Comparison of ENCODE assay signal across 2 cellular contexts in genomic region chr7:64636386-64636785, GRCh38.
TF ChIP-seq lines count a peak whose summit lies in the region.

No MANE protein-coding gene starts in this region.

TF ChIP-seq in SK-N-SH, 30 proteins besides CTCF, POLR2A, EP300 and RAD21 (continued from another document):
- TF ChIP-seq ZBTB33 (IDR thresholded peaks at IDR 0.05; ENCODE audit: borderline replicate concordance, low read depth) = no peak
- no peak for TF ChIP-seq RCOR1 (IDR thresholded peaks at IDR 0.05; ENCODE audit: low read length)
- TF ChIP-seq IRF3 (IDR thresholded peaks at IDR 0.05; ENCODE audit: low read depth, low read length) = no peak
- TF ChIP-seq FOXJ3 (CRISPR knock-in tag; IDR thresholded peaks at IDR 0.05) = no peak
- no peak for TF ChIP-seq YY1 (IDR thresholded peaks at IDR 0.05; ENCODE audit: low read depth)
- no peak for TF ChIP-seq MAX (IDR thresholded peaks at IDR 0.05; ENCODE audit: low read depth)

TF ChIP-seq in SK-N-SH treated with all-trans-retinoic acid at 6 μM for 48 hours, 23 proteins besides CTCF, POLR2A, EP300 and RAD21 (continued from another document):
- no peak for TF ChIP-seq PATZ1 (CRISPR knock-in tag; IDR thresholded peaks at IDR 0.05; ENCODE audit: borderline replicate concordance)
- no peak for TF ChIP-seq ZC3H10 (CRISPR knock-in tag; IDR thresholded peaks at IDR 0.05)
